9 cellular contexts compared by ENCODE assay signal in the genomic region with DNA sequence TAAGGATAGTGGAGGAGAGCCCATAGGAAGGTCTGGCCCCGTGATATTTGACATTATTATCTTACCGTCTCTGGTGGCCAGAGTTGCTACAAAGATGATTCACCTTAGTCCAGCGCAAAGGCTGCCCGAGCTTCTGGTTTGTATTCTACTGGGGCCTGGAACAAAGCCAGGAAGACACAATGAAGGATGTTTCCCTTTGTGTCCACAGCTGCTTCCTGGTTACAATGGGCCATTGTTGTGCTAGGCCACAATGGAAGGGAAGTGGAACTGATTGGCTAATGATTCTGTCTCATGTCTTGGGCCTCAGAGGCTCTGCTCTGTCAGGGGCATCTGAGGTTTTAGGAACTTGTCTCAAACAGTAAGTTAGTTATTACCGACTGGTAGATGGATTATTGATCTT.
DNase-seq lines count a peak whose midpoint lies in the region; ATAC-seq and TF ChIP-seq lines count a peak whose summit lies in the region.
"Had no signal": no experiment of that assay in that cellular context is flagged by ENCODE, and none has a peak within 500 bp of the region (broad histone marks: within the 10 kb centered on the region; RNA-seq: fewer than 3 reads in every experiment).

No MANE protein-coding gene starts in this region.

- H3K4me1 Mint-ChIP-seq in stimulated activated naive CD8-positive, alpha-beta T cell treated with anti-CD3 and anti-CD28 coated beads, Interleukin-15, amount 100 ng/mL, for 72 hours: no peaks in the 10 kb centered on the region
- H3K4me1 Mint-ChIP-seq in activated T-helper 17 cell treated with anti-CD3 and anti-CD28 coated beads, Interleukin-2, amount 50 U/mL, for 72 hours: no peaks in the 10 kb centered on the region
- H3K4me1 Mint-ChIP-seq in activated CD8-positive, alpha-beta memory T cell treated with anti-CD3 and anti-CD28 coated beads, Interleukin-2, amount 10 ng/mL, durations not matched to agents 7 days and 5 days: no peaks in the 10 kb centered on the region
- H3K4me1 Mint-ChIP-seq: natural killer cell had no signal

- no peak for TF ChIP-seq CTCF in epithelial cell of proximal tubule (conservative IDR thresholded peaks at IDR 0.05; ENCODE audit: low read depth, low read length)

- no peaks in the 10 kb centered on the region for H3K27me3 Mint-ChIP-seq in stimulated activated naive CD8-positive, alpha-beta T cell treated with anti-CD3 and anti-CD28 coated beads, Interleukin-15, amount 100 ng/mL, for 72 hours
- H3K27me3 Mint-ChIP-seq in activated T-helper 17 cell treated with anti-CD3 and anti-CD28 coated beads, Interleukin-2, amount 50 U/mL, for 72 hours: no peaks in the 10 kb centered on the region
- H3K27me3 Mint-ChIP-seq in activated CD8-positive, alpha-beta memory T cell treated with anti-CD3 and anti-CD28 coated beads, Interleukin-2, amount 10 ng/mL, durations not matched to agents 7 days and 5 days: no peaks in the 10 kb centered on the region

- no peak overlapping the region for H3K27ac Mint-ChIP-seq in stimulated activated naive CD8-positive, alpha-beta T cell treated with anti-CD3 and anti-CD28 coated beads, Interleukin-15, amount 100 ng/mL, for 72 hours
- H3K27ac Mint-ChIP-seq in activated T-helper 17 cell treated with anti-CD3 and anti-CD28 coated beads, Interleukin-2, amount 50 U/mL, for 72 hours: no peak overlapping the region
- H3K27ac Mint-ChIP-seq in activated CD8-positive, alpha-beta memory T cell treated with anti-CD3 and anti-CD28 coated beads, Interleukin-2, amount 10 ng/mL, durations not matched to agents 7 days and 5 days: no peak overlapping the region
- H3K27ac Mint-ChIP-seq: natural killer cell had no signal

- no peaks in the 10 kb centered on the region for H3K36me3 Mint-ChIP-seq in activated T-helper 17 cell treated with anti-CD3 and anti-CD28 coated beads, Interleukin-2, amount 50 U/mL, for 72 hours (ENCODE audit: low read depth)
- no peaks in the 10 kb centered on the region for H3K36me3 Mint-ChIP-seq in activated CD8-positive, alpha-beta memory T cell treated with anti-CD3 and anti-CD28 coated beads, Interleukin-2, amount 10 ng/mL, durations not matched to agents 7 days and 5 days
- H3K36me3 Mint-ChIP-seq: natural killer cell had no signal

- DNase-seq in G401 (ENCODE audit: low spot score) (peak; percentile 16), NCI-H748 treated with DMSO at 0.1 percent for 48 hours (lab: John Stamatoyannopoulos, UW) (peak; percentile 95), epithelial cell of proximal tubule (ENCODE audit: low read depth) (peak; percentile 32), renal cortical epithelial cell (ENCODE audit: low read depth) (peak; percentile 77)
- no peak for DNase-seq in stimulated activated naive CD8-positive, alpha-beta T cell treated with anti-CD3 and anti-CD28 coated beads, Interleukin-15, amount 100 ng/mL, for 72 hours
- no peak for DNase-seq in activated CD8-positive, alpha-beta memory T cell treated with anti-CD3 and anti-CD28 coated beads, Interleukin-2, amount 10 ng/mL, durations not matched to agents 7 days and 5 days
- DNase-seq: natural killer cell had no signal

- in situ Hi-C loops in G401 (cut with HindIII; ENCODE audit: low sequenced_read_pairs): no loop called here

- H3K4me3 Mint-ChIP-seq in stimulated activated naive CD8-positive, alpha-beta T cell treated with anti-CD3 and anti-CD28 coated beads, Interleukin-15, amount 100 ng/mL, for 72 hours: no peak overlapping the region
- H3K4me3 Mint-ChIP-seq in activated T-helper 17 cell treated with anti-CD3 and anti-CD28 coated beads, Interleukin-2, amount 50 U/mL, for 72 hours: no peak overlapping the region
- H3K4me3 Mint-ChIP-seq in activated CD8-positive, alpha-beta memory T cell treated with anti-CD3 and anti-CD28 coated beads, Interleukin-2, amount 10 ng/mL, durations not matched to agents 7 days and 5 days: no peak overlapping the region
- H3K4me3 Mint-ChIP-seq: natural killer cell had no signal

- H3K4me3 ChIP-seq in epithelial cell of proximal tubule (ENCODE audit: low read depth, low read length): no peak overlapping the region

- ATAC-seq in HG02852 (IDR thresholded peaks at IDR 0.05; ENCODE audit: unreplicated experiment): peak; percentile 83
- no peak for ATAC-seq in stimulated activated naive CD8-positive, alpha-beta T cell treated with anti-CD3 and anti-CD28 coated beads, Interleukin-15, amount 100 ng/mL, for 72 hours
- ATAC-seq in activated T-helper 17 cell treated with anti-CD3 and anti-CD28 coated beads, Interleukin-2, amount 50 U/mL, for 72 hours (replicated peaks): no peak
- ATAC-seq in activated CD8-positive, alpha-beta memory T cell treated with anti-CD3 and anti-CD28 coated beads, Interleukin-2, amount 10 ng/mL, durations not matched to agents 7 days and 5 days: no peak

- H3K9me3 Mint-ChIP-seq in stimulated activated naive CD8-positive, alpha-beta T cell treated with anti-CD3 and anti-CD28 coated beads, Interleukin-15, amount 100 ng/mL, for 72 hours: peaks cover 0 to 7% of the 10 kb centered on the region in 2 donors
- no peaks in the 10 kb centered on the region for H3K9me3 Mint-ChIP-seq in activated T-helper 17 cell treated with anti-CD3 and anti-CD28 coated beads, Interleukin-2, amount 50 U/mL, for 72 hours
- no peaks in the 10 kb centered on the region for H3K9me3 Mint-ChIP-seq in activated CD8-positive, alpha-beta memory T cell treated with anti-CD3 and anti-CD28 coated beads, Interleukin-2, amount 10 ng/mL, durations not matched to agents 7 days and 5 days (ENCODE audit: low read depth)

- CTCF ChIA-PET in activated CD8-positive, alpha-beta memory T cell treated with anti-CD3 and anti-CD28 coated beads, Interleukin-2, amount 10 ng/mL, durations not matched to agents 7 days and 5 days (lab: Charles Lee): no interaction called here

Comparison
In these comparisons a context has a peak if more than half of its experiments do, and no peak if none do; other contexts are left out.
1. DNase-seq: peak in G401 (single experiment), NCI-H748 treated with DMSO at 0.1 percent for 48 hours (single experiment), epithelial cell of proximal tubule (single experiment) and renal cortical epithelial cell (single experiment); none in stimulated activated naive CD8-positive, alpha-beta T cell treated with anti-CD3 and anti-CD28 coated beads, Interleukin-15, amount 100 ng/mL, for 72 hours (0 of 2) and activated CD8-positive, alpha-beta memory T cell treated with anti-CD3 and anti-CD28 coated beads, Interleukin-2, amount 10 ng/mL, durations not matched to agents 7 days and 5 days (single experiment).